In the genomic region with DNA sequence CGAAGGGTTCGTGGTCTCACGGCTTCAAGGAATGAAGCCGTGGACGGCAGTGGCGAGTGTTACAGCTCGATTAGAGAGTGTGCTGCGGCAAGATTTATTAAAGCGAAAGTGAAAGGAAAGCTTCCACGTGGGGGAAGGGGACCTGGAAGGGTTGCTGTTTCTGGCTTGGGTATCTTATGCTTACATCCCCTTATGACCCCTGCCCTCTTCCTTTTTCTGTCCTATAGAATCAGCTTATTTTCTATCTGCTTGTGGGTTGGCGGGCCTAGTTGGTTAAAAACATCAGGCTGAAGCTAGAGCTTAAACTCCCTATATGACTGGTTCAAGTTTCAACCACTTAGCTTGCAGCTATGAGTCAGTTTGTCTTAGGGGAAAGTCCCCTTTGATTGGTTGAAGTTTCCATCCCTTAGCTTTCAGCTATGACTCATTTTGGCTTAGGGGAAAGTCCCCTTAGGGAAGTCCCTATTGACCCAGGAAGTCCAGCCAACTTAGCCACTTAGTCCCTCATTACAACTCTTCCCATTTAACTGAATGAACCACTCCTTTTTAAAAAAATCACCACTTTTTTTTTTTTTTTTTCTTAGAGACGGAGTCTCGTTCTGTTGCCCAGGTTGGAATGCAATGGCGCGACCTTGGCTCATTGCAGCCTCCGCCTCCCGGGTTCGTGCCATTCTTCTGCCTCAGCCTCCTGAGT, we compare ENCODE assay signal across 1 cellular context.
TF ChIP-seq lines count a peak whose summit lies in the region.

No MANE protein-coding gene starts in this region.

TF ChIP-seq in GM12878, 131 proteins besides CTCF, POLR2A, EP300 and RAD21 (continued from another document and continues in another):
- TF ChIP-seq, protein P1, sequence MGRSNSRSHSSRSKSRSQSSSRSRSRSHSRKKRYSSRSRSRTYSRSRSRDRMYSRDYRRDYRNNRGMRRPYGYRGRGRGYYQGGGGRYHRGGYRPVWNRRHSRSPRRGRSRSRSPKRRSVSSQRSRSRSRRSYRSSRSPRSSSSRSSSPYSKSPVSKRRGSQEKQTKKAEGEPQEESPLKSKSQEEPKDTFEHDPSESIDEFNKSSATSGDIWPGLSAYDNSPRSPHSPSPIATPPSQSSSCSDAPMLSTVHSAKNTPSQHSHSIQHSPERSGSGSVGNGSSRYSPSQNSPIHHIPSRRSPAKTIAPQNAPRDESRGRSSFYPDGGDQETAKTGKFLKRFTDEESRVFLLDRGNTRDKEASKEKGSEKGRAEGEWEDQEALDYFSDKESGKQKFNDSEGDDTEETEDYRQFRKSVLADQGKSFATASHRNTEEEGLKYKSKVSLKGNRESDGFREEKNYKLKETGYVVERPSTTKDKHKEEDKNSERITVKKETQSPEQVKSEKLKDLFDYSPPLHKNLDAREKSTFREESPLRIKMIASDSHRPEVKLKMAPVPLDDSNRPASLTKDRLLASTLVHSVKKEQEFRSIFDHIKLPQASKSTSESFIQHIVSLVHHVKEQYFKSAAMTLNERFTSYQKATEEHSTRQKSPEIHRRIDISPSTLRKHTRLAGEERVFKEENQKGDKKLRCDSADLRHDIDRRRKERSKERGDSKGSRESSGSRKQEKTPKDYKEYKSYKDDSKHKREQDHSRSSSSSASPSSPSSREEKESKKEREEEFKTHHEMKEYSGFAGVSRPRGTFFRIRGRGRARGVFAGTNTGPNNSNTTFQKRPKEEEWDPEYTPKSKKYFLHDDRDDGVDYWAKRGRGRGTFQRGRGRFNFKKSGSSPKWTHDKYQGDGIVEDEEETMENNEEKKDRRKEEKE (IDR thresholded peaks at IDR 0.05) = no peak
- TF ChIP-seq ZNF384 (IDR thresholded peaks at IDR 0.05; ENCODE audit: borderline replicate concordance, low read depth, low read length) (no peak), GATAD2B (conservative IDR thresholded peaks at IDR 0.05; ENCODE audit: low read depth) (no peak; the same call in 1 of the 2 replicates), RFX5 (IDR thresholded peaks at IDR 0.05; ENCODE audit: low read depth, low read length) (no peak), TCF7 (IDR thresholded peaks at IDR 0.05; ENCODE audit: borderline replicate concordance) (no peak), TCF12 (IDR thresholded peaks at IDR 0.05; ENCODE audit: low read depth, low read length) (no peak), ZNF622 (IDR thresholded peaks at IDR 0.05) (no peak), NRF1 (conservative IDR thresholded peaks at IDR 0.05; ENCODE audit: low read depth, low read length) (no peak), RB1 (IDR thresholded peaks at IDR 0.05; ENCODE audit: borderline replicate concordance) (no peak), JUNB (IDR thresholded peaks at IDR 0.05) (peak; percentile 97), IRF4 (IDR thresholded peaks at IDR 0.05; ENCODE audit: low read depth, low read length) (peak; percentile 85), SP1 (IDR thresholded peaks at IDR 0.05; ENCODE audit: low read depth, low read length) (no peak), NFYA (IDR thresholded peaks at IDR 0.05; ENCODE audit: borderline replicate concordance, low read depth, low read length) (no peak), NFXL1 (IDR thresholded peaks at IDR 0.05; ENCODE audit: borderline replicate concordance) (no peak), SPI1 (IDR thresholded peaks at IDR 0.05; ENCODE audit: borderline replicate concordance, insufficient read depth, low read depth, low read length) (no peak), ETV6 (conservative IDR thresholded peaks at IDR 0.05 in 1 of 2, IDR thresholded peaks at IDR 0.05 in 1 of 2; ENCODE audit: borderline replicate concordance in 1 of 2, low read depth in 1 of 2) (peak in 1 of 2 experiments; percentile 79; a peak in 1 of 4 replicates), SREBF2 (IDR thresholded peaks at IDR 0.05; ENCODE audit: low read length) (no peak), NR2C1 (IDR thresholded peaks at IDR 0.05) (peak; percentile 75), CBX3 (IDR thresholded peaks at IDR 0.05; ENCODE audit: borderline replicate concordance, low read depth) (no peak), ZNF274 (IDR thresholded peaks at IDR 0.05; ENCODE audit: insufficient read depth, insufficient read length) (no peak), SMARCA5 (IDR thresholded peaks at IDR 0.05) (no peak), GABPA (IDR thresholded peaks at IDR 0.05; ENCODE audit: low read depth) (0 out of 2 replicates have a peak, but pooled peaks have one; percentile 49), RUNX3 (IDR thresholded peaks at IDR 0.05; ENCODE audit: low read length) (peak; percentile 88), BMI1 (IDR thresholded peaks at IDR 0.05; ENCODE audit: borderline replicate concordance) (peak; percentile 51; the same call in 1 of the 2 replicates), CREM (IDR thresholded peaks at IDR 0.05; ENCODE audit: low read depth) (peak; percentile 48; the same call in 1 of the 2 replicates), FOXM1 (IDR thresholded peaks at IDR 0.05; ENCODE audit: low read depth, low read length) (peak; percentile 87), IKZF2 (IDR thresholded peaks at IDR 0.05) (peak; percentile 66 to 77), ATF7 (IDR thresholded peaks at IDR 0.05; ENCODE audit: low read depth) (peak; percentile 72), TARDBP (IDR thresholded peaks at IDR 0.05; ENCODE audit: borderline replicate concordance) (no peak), KAT2A (conservative IDR thresholded peaks at IDR 0.05; ENCODE audit: control insufficient read depth, low read depth, low read length) (no peak), SIN3A (IDR thresholded peaks at IDR 0.05; ENCODE audit: low read depth, low read length) (no peak)
- TF ChIP-seq, protein P2, sequence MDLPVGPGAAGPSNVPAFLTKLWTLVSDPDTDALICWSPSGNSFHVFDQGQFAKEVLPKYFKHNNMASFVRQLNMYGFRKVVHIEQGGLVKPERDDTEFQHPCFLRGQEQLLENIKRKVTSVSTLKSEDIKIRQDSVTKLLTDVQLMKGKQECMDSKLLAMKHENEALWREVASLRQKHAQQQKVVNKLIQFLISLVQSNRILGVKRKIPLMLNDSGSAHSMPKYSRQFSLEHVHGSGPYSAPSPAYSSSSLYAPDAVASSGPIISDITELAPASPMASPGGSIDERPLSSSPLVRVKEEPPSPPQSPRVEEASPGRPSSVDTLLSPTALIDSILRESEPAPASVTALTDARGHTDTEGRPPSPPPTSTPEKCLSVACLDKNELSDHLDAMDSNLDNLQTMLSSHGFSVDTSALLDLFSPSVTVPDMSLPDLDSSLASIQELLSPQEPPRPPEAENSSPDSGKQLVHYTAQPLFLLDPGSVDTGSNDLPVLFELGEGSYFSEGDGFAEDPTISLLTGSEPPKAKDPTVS (IDR thresholded peaks at IDR 0.05; ENCODE audit: low read depth, low read length) = no peak
- TF ChIP-seq, protein P3, sequence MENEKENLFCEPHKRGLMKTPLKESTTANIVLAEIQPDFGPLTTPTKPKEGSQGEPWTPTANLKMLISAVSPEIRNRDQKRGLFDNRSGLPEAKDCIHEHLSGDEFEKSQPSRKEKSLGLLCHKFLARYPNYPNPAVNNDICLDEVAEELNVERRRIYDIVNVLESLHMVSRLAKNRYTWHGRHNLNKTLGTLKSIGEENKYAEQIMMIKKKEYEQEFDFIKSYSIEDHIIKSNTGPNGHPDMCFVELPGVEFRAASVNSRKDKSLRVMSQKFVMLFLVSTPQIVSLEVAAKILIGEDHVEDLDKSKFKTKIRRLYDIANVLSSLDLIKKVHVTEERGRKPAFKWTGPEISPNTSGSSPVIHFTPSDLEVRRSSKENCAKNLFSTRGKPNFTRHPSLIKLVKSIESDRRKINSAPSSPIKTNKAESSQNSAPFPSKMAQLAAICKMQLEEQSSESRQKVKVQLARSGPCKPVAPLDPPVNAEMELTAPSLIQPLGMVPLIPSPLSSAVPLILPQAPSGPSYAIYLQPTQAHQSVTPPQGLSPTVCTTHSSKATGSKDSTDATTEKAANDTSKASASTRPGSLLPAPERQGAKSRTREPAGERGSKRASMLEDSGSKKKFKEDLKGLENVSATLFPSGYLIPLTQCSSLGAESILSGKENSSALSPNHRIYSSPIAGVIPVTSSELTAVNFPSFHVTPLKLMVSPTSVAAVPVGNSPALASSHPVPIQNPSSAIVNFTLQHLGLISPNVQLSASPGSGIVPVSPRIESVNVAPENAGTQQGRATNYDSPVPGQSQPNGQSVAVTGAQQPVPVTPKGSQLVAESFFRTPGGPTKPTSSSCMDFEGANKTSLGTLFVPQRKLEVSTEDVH (IDR thresholded peaks at IDR 0.05; ENCODE audit: low read depth, partially characterized antibody) = no peak
- TF ChIP-seq, protein P4, sequence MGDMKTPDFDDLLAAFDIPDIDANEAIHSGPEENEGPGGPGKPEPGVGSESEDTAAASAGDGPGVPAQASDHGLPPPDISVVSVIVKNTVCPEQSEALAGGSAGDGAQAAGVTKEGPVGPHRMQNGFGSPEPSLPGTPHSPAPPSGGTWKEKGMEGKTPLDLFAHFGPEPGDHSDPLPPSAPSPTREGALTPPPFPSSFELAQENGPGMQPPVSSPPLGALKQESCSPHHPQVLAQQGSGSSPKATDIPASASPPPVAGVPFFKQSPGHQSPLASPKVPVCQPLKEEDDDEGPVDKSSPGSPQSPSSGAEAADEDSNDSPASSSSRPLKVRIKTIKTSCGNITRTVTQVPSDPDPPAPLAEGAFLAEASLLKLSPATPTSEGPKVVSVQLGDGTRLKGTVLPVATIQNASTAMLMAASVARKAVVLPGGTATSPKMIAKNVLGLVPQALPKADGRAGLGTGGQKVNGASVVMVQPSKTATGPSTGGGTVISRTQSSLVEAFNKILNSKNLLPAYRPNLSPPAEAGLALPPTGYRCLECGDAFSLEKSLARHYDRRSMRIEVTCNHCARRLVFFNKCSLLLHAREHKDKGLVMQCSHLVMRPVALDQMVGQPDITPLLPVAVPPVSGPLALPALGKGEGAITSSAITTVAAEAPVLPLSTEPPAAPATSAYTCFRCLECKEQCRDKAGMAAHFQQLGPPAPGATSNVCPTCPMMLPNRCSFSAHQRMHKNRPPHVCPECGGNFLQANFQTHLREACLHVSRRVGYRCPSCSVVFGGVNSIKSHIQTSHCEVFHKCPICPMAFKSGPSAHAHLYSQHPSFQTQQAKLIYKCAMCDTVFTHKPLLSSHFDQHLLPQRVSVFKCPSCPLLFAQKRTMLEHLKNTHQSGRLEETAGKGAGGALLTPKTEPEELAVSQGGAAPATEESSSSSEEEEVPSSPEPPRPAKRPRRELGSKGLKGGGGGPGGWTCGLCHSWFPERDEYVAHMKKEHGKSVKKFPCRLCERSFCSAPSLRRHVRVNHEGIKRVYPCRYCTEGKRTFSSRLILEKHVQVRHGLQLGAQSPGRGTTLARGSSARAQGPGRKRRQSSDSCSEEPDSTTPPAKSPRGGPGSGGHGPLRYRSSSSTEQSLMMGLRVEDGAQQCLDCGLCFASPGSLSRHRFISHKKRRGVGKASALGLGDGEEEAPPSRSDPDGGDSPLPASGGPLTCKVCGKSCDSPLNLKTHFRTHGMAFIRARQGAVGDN (IDR thresholded peaks at IDR 0.05) = no peak
- TF ChIP-seq, protein P5, sequence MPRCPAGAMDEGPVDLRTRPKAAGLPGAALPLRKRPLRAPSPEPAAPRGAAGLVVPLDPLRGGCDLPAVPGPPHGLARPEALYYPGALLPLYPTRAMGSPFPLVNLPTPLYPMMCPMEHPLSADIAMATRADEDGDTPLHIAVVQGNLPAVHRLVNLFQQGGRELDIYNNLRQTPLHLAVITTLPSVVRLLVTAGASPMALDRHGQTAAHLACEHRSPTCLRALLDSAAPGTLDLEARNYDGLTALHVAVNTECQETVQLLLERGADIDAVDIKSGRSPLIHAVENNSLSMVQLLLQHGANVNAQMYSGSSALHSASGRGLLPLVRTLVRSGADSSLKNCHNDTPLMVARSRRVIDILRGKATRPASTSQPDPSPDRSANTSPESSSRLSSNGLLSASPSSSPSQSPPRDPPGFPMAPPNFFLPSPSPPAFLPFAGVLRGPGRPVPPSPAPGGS (IDR thresholded peaks at IDR 0.05; ENCODE audit: borderline replicate concordance, insufficient read depth, low read depth, low read length, poor library complexity, severe bottlenecking) = peak; percentile 90
- TF ChIP-seq, protein P6, sequence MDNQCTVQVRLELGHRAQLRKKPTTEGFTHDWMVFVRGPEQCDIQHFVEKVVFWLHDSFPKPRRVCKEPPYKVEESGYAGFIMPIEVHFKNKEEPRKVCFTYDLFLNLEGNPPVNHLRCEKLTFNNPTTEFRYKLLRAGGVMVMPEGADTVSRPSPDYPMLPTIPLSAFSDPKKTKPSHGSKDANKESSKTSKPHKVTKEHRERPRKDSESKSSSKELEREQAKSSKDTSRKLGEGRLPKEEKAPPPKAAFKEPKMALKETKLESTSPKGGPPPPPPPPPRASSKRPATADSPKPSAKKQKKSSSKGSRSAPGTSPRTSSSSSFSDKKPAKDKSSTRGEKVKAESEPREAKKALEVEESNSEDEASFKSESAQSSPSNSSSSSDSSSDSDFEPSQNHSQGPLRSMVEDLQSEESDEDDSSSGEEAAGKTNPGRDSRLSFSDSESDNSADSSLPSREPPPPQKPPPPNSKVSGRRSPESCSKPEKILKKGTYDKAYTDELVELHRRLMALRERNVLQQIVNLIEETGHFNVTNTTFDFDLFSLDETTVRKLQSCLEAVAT (IDR thresholded peaks at IDR 0.05) = peak; percentile 48; the same call in 1 of the 2 replicates
- TF ChIP-seq, protein P7, sequence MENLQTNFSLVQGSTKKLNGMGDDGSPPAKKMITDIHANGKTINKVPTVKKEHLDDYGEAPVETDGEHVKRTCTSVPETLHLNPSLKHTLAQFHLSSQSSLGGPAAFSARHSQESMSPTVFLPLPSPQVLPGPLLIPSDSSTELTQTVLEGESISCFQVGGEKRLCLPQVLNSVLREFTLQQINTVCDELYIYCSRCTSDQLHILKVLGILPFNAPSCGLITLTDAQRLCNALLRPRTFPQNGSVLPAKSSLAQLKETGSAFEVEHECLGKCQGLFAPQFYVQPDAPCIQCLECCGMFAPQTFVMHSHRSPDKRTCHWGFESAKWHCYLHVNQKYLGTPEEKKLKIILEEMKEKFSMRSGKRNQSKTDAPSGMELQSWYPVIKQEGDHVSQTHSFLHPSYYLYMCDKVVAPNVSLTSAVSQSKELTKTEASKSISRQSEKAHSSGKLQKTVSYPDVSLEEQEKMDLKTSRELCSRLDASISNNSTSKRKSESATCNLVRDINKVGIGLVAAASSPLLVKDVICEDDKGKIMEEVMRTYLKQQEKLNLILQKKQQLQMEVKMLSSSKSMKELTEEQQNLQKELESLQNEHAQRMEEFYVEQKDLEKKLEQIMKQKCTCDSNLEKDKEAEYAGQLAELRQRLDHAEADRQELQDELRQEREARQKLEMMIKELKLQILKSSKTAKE (IDR thresholded peaks at IDR 0.05; ENCODE audit: low read depth, poor library complexity, severe bottlenecking) = peak; percentile 77
- TF ChIP-seq, protein P8, sequence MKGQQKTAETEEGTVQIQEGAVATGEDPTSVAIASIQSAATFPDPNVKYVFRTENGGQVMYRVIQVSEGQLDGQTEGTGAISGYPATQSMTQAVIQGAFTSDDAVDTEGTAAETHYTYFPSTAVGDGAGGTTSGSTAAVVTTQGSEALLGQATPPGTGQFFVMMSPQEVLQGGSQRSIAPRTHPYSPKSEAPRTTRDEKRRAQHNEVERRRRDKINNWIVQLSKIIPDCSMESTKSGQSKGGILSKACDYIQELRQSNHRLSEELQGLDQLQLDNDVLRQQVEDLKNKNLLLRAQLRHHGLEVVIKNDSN (IDR thresholded peaks at IDR 0.05; ENCODE audit: borderline replicate concordance, extremely low read length, insufficient read depth, low read depth, low read length) = no peak
